ENCODE assay signal across 25 cellular contexts in genomic region chrX:132875705-132876508, GRCh38.
A peak's percentile ranks its signal among the peaks of the same experiment; 100 is the strongest.
DNase-seq lines count a peak whose midpoint lies in the region; ATAC-seq and TF ChIP-seq lines count a peak whose summit lies in the region.
"Had no signal": no experiment of that assay in that cellular context is flagged by ENCODE, and none has a peak within 500 bp of the region (broad histone marks: within the 10 kb centered on the region; RNA-seq: fewer than 3 reads in every experiment).

No MANE protein-coding gene starts in this region.

- in situ Hi-C loops in HAP-1 (cut with MboI; ENCODE audit: low sequenced_read_pairs), result no loop called here
- in situ Hi-C loops in GM13977 (cut with MboI; ENCODE audit: low pct_unique_long_range_greater_than_20kb, low sequenced_read_pairs, unreplicated experiment), result no loop called here

- peaks cover 33% of the 10 kb centered on the region for H3K4me1 ChIP-seq in HAP-1

- H3K9me3 Mint-ChIP-seq in brain, result peaks cover 0 to 20% (median 9%) of the 10 kb centered on the region in 5 experiments
- H3K9me3 Mint-ChIP-seq in type B pancreatic cell, result peaks cover 4% of the 10 kb centered on the region
- H3K9me3 Mint-ChIP-seq: activated naive CD4-positive, alpha-beta T cell treated with anti-CD3 and anti-CD28 coated beads for 36 hours; CD8-positive, alpha-beta T cell; dendritic cell treated with granulocyte-macrophage colony-stimulating factor and Interleukin-4, amounts not matched to agents 40 ng/mL and 50 ng/mL, for 4 days had no signal

- H3K9me3 ChIP-seq in HAP-1, result no peaks in the 10 kb centered on the region
- H3K9me3 ChIP-seq: neutrophil, testis had no signal

- H3K36me3 Mint-ChIP-seq in brain (peaks cover 43% of the 10 kb centered on the region), type B pancreatic cell (no peaks in the 10 kb centered on the region)
- H3K36me3 Mint-ChIP-seq: CD8-positive, alpha-beta T cell had no signal

- H3K27me3 Mint-ChIP-seq in brain (peaks cover 4% of the 10 kb centered on the region), type B pancreatic cell (no peaks in the 10 kb centered on the region)
- H3K27me3 Mint-ChIP-seq: dendritic cell treated with granulocyte-macrophage colony-stimulating factor and Interleukin-4, amounts not matched to agents 40 ng/mL and 50 ng/mL, for 4 days had no signal

- TF ChIP-seq CTCF in brain (conservative IDR thresholded peaks at IDR 0.05), result no peak
- TF ChIP-seq CTCF in type B pancreatic cell (conservative IDR thresholded peaks at IDR 0.05), result no peak
- TF ChIP-seq CTCF in GM13977 (IDR thresholded peaks at IDR 0.05; ENCODE audit: extremely low read depth, insufficient read depth, missing control alignments), result no peak

- H3K36me3 ChIP-seq in HAP-1 (replicated peaks), result no peaks in the 10 kb centered on the region
- H3K36me3 ChIP-seq: neutrophil had no signal

- no peak for ATAC-seq in GM18517 (IDR thresholded peaks at IDR 0.05; ENCODE audit: unreplicated experiment)
- ATAC-seq: activated CD4-positive, alpha-beta T cell treated with anti-CD3 and anti-CD28 coated beads for 36 hours; CD8-positive, alpha-beta T cell; GM12878; left ventricle myocardium superior had no signal

- H3K4me3 ChIP-seq in HAP-1, result no peak overlapping the region
- H3K4me3 ChIP-seq: GM12878, GM23248, testis had no signal

- peak overlapping the region in 4 of 5 experiments; percentile 35 to 89 (median 80) for H3K27ac Mint-ChIP-seq in brain
- H3K27ac Mint-ChIP-seq in type B pancreatic cell, result peak overlapping the region; percentile 66
- H3K27ac Mint-ChIP-seq: activated CD4-positive, alpha-beta T cell treated with anti-CD3 and anti-CD28 coated beads for 36 hours; activated naive CD4-positive, alpha-beta T cell treated with anti-CD3 and anti-CD28 coated beads for 36 hours; CD8-positive, alpha-beta T cell; dendritic cell treated with granulocyte-macrophage colony-stimulating factor and Interleukin-4, amounts not matched to agents 40 ng/mL and 50 ng/mL, for 4 days had no signal

- H3K4me1 Mint-ChIP-seq in brain (peaks cover 67% of the 10 kb centered on the region), type B pancreatic cell (ENCODE audit: unreplicated experiment) (peaks cover 52% of the 10 kb centered on the region)
- H3K4me1 Mint-ChIP-seq: activated CD4-positive, alpha-beta T cell treated with anti-CD3 and anti-CD28 coated beads for 36 hours had no signal

- H3K4me3 Mint-ChIP-seq in brain, result peak overlapping the region in 3 of 5 experiments; percentile 4 to 43 (median 23)
- H3K4me3 Mint-ChIP-seq in type B pancreatic cell, result peak overlapping the region; percentile 65
- H3K4me3 Mint-ChIP-seq: activated CD4-positive, alpha-beta T cell treated with anti-CD3 and anti-CD28 coated beads for 36 hours; activated naive CD4-positive, alpha-beta T cell treated with anti-CD3 and anti-CD28 coated beads for 36 hours; CD8-positive, alpha-beta T cell; dendritic cell treated with granulocyte-macrophage colony-stimulating factor and Interleukin-4, amounts not matched to agents 40 ng/mL and 50 ng/mL, for 4 days had no signal

- peak; percentile 37 to 81 for DNase-seq in HAP-1 (ENCODE audit: low spot score in 2 of 2)
- DNase-seq in iPS-NIHi7 (ENCODE audit: extremely low spot score), result peak; percentile 47
- no peak for DNase-seq in type B pancreatic cell (ENCODE audit: extremely low spot score, unreplicated experiment)
- no peak for DNase-seq in GM13977 (ENCODE audit: low spot score)
- no peak for DNase-seq in COLO668 (lab: John Stamatoyannopoulos, UW; ENCODE audit: unreplicated experiment)
- DNase-seq: activated CD4-positive, alpha-beta T cell treated with anti-CD3 and anti-CD28 coated beads for 36 hours; activated naive CD4-positive, alpha-beta T cell treated with anti-CD3 and anti-CD28 coated beads for 36 hours; activated T-cell treated with anti-CD3 and anti-CD28 coated beads, Interleukin-2, amount 50 U/mL, for 48 hours; amniotic stem cell; CD8-positive, alpha-beta T cell; GM23248; Karpas-422; left ventricle myocardium superior; NCI-H1048; NCI-H187 treated with DMSO at 0.1 percent for 48 hours; NCI-H2227 treated with DMSO at 0.1 percent for 48 hours; Right ventricle myocardium superior; small intestine; stimulated activated naive CD4-positive, alpha-beta T cell had no signal

- no peaks in the 10 kb centered on the region for H3K27me3 ChIP-seq in HAP-1 (ENCODE audit: low read depth)
- H3K27me3 ChIP-seq: neutrophil, testis had no signal

Comparison
In these comparisons a context has a peak if more than half of its experiments do, and no peak if none do; other contexts are left out.
1. DNase-seq: peak in HAP-1 (2 of 2) and iPS-NIHi7 (single experiment); none in type B pancreatic cell (single experiment), GM13977 (single experiment) and COLO668 (single experiment).